ENCODE assay signal across 2 cellular contexts in the genomic region with DNA sequence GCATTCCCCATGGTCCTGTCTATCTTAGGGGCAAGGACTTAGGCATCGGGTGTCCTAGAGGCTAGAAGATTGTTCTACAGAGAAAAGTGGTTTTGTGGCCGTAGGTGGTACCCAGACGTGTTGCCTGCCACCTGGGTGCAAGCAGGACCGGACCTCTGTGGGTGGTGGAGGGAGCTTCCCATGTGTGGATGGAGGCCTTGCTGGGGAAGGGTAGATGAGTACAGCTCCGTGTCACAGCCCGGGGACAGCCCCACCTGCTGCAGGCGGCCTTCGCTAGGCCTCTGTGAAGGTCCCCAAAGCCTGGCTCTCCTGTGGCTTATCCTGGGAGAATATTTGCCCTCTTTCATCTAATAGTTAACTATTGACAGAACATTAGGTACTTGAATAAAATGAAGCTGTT.
TF ChIP-seq lines count a peak whose summit lies in the region.

No MANE protein-coding gene starts in this region.

TF ChIP-seq in IMR-90, 13 proteins besides CTCF, POLR2A, EP300 and RAD21:
- no peak for TF ChIP-seq BHLHE40 (IDR thresholded peaks at IDR 0.05; ENCODE audit: low read depth, low read length)
- TF ChIP-seq, protein P1, sequence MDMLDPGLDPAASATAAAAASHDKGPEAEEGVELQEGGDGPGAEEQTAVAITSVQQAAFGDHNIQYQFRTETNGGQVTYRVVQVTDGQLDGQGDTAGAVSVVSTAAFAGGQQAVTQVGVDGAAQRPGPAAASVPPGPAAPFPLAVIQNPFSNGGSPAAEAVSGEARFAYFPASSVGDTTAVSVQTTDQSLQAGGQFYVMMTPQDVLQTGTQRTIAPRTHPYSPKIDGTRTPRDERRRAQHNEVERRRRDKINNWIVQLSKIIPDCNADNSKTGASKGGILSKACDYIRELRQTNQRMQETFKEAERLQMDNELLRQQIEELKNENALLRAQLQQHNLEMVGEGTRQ (IDR thresholded peaks at IDR 0.05; ENCODE audit: low read depth, low read length) = no peak
- no peak for TF ChIP-seq SMC3 (IDR thresholded peaks at IDR 0.05; ENCODE audit: low read depth, low read length)
- TF ChIP-seq MAZ (IDR thresholded peaks at IDR 0.05; ENCODE audit: borderline replicate concordance, low read depth, low read length) = no peak
- no peak for TF ChIP-seq CHD1 (IDR thresholded peaks at IDR 0.05; ENCODE audit: low read depth, low read length)
- no peak for TF ChIP-seq CEBPB (IDR thresholded peaks at IDR 0.05; ENCODE audit: low read depth, low read length)
- TF ChIP-seq, protein P2, sequence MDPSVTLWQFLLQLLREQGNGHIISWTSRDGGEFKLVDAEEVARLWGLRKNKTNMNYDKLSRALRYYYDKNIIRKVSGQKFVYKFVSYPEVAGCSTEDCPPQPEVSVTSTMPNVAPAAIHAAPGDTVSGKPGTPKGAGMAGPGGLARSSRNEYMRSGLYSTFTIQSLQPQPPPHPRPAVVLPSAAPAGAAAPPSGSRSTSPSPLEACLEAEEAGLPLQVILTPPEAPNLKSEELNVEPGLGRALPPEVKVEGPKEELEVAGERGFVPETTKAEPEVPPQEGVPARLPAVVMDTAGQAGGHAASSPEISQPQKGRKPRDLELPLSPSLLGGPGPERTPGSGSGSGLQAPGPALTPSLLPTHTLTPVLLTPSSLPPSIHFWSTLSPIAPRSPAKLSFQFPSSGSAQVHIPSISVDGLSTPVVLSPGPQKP (IDR thresholded peaks at IDR 0.05; ENCODE audit: borderline replicate concordance, low read depth, low read length) = no peak
- no peak for TF ChIP-seq NFE2L2 (IDR thresholded peaks at IDR 0.05; ENCODE audit: low read depth, low read length)
- no peak for TF ChIP-seq FOS (IDR thresholded peaks at IDR 0.05; ENCODE audit: low read depth, low read length)

TF ChIP-seq in endothelial cell of umbilical vein, 7 proteins besides CTCF, POLR2A, EP300 and RAD21:
- no peak for TF ChIP-seq FOS (IDR thresholded peaks at IDR 0.05; ENCODE audit: borderline replicate concordance, insufficient read depth, low read length)
- TF ChIP-seq POLR2AphosphoS5 (IDR thresholded peaks at IDR 0.05; ENCODE audit: insufficient read depth, low read depth, low read length) = no peak
- no peak for TF ChIP-seq JUN (IDR thresholded peaks at IDR 0.05; ENCODE audit: borderline replicate concordance, insufficient read depth, insufficient read length, low read depth)
- no peak for TF ChIP-seq MAX (IDR thresholded peaks at IDR 0.05; ENCODE audit: insufficient read depth, insufficient read length)
- no peak for TF ChIP-seq EZH2 (IDR thresholded peaks at IDR 0.05; ENCODE audit: borderline replicate concordance, low read depth, low read length, severe bottlenecking)
- no peak for TF ChIP-seq GATA2 (IDR thresholded peaks at IDR 0.05; ENCODE audit: insufficient read depth, insufficient read length, low read depth, low read length)
- TF ChIP-seq MYC (IDR thresholded peaks at IDR 0.05; ENCODE audit: low read depth, low read length) = no peak
